In the genomic region with DNA sequence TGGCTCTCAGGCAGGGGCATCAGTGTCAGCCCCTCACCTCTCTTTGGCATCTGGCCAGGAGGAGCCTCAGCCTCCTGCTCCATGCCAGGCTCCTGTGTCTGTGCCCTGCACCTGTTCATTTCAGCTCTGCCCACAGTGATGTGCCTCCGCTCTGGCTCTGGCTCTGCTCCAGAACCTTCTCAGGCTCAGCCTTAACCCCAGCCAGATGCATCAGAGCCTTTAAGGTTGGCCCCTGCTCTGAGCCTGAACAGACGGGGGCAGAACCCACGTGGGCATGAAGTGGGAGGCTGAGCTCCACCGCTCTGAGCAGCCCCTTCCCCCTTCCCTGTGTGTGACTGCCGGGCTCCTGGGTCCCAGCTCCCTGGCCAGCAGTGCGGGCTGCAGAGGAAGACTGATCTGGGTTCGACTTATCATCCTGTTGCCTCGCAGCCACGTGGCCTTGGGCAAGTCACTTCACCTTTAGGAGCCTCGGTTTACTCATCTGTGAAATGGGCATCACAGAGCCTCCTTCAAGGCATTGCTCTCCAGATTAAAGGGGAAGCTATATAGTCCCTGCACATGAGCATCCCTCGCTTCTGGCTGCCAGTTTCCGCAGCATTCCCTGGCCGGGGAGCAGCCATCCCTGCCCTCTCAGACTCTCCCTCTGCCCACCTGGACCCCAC, we compare ENCODE assay signal across 1 cellular context.
TF ChIP-seq lines count a peak whose summit lies in the region.

No MANE protein-coding gene starts in this region.

TF ChIP-seq in GM12878, 131 proteins besides CTCF, POLR2A, EP300 and RAD21:
- TF ChIP-seq RBBP5 (conservative IDR thresholded peaks at IDR 0.05) = no peak
- no peak for TF ChIP-seq FOXK2 (IDR thresholded peaks at IDR 0.05)
- TF ChIP-seq E2F8 (IDR thresholded peaks at IDR 0.05; ENCODE audit: low read depth, partially characterized antibody) = no peak
- TF ChIP-seq, protein P1, sequence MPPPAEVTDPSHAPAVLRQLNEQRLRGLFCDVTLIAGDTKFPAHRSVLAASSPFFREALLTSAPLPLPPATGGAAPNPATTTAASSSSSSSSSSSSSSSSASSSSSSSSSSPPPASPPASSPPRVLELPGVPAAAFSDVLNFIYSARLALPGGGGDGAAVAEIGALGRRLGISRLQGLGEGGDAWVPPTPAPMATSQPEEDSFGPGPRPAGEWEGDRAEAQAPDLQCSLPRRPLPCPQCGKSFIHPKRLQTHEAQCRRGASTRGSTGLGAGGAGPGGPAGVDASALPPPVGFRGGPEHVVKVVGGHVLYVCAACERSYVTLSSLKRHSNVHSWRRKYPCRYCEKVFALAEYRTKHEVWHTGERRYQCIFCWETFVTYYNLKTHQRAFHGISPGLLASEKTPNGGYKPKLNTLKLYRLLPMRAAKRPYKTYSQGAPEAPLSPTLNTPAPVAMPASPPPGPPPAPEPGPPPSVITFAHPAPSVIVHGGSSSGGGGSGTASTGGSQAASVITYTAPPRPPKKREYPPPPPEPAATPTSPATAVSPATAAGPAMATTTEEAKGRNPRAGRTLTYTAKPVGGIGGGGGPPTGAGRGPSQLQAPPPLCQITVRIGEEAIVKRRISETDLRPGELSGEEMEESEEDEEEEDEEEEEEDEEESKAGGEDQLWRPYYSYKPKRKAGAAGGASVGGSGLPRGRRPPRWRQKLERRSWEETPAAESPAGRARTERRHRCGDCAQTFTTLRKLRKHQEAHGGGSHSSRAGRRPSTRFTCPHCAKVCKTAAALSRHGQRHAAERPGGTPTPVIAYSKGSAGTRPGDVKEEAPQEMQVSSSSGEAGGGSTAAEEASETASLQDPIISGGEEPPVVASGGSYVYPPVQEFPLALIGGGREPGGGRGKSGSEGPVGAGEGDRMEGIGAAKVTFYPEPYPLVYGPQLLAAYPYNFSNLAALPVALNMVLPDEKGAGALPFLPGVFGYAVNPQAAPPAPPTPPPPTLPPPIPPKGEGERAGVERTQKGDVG (CRISPR knock-in tag; IDR thresholded peaks at IDR 0.05) = no peak
- TF ChIP-seq JUNB (IDR thresholded peaks at IDR 0.05) = no peak
- TF ChIP-seq SMAD1 (IDR thresholded peaks at IDR 0.05; ENCODE audit: low read depth, partially characterized antibody) = no peak
- no peak for TF ChIP-seq IKZF1 (conservative IDR thresholded peaks at IDR 0.05)
- TF ChIP-seq SIX5 (IDR thresholded peaks at IDR 0.05; ENCODE audit: low read depth, low read length, severe bottlenecking) = no peak
- no peak for TF ChIP-seq PAX5 (IDR thresholded peaks at IDR 0.05; ENCODE audit: borderline replicate concordance, low read depth, low read length)
- no peak for TF ChIP-seq NFXL1 (IDR thresholded peaks at IDR 0.05; ENCODE audit: borderline replicate concordance)
- TF ChIP-seq HDAC2 (IDR thresholded peaks at IDR 0.05) = no peak
- no peak for TF ChIP-seq JUND (IDR thresholded peaks at IDR 0.05; ENCODE audit: low read depth, low read length)
